Comparison of ENCODE assay signal across 8 cellular contexts in the genomic region with DNA sequence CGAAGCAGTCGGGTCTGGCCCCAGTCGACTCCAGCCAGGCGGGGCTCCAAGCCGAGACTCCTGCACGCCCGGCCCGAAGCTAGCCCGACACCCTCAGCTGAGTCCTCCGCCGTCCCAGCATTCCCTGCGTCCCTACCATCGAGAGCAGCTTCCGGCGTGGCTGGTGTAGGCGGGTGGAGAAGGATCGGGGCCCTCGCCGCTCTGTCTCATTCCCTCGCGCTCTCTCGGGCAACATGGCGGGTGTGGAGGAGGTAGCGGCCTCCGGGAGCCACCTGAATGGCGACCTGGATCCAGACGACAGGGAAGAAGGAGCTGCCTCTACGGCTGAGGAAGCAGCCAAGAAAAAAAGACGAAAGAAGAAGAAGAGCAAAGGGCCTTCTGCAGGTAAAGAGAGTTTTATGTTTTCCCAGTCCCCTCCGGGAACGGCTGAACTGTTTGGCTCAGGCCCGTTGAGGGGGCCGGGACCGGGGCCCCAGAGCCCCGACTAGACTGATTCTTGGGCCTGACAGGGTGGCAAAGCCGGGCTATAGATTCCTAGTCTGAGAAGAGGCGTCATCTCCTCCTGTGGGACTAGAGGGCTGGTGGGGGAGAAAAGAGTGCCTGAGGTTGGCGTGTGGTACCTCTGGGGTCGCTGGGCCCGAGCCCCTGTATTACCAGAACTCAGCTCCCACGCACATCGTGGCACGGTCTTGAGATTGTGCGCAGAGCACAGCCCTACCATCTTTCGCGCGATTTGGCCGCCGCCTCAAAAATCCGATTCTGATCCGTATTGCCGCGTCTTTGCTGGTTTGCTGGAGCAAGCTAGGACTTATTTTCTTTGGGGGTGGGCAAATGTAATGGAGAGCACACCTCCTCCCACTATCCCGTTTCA. TPM values are rescaled to one million over a fixed set of nuclear protein-coding genes. Genes with fewer than 3 reads are reported as not detected.
DNase-seq lines count a peak whose midpoint lies in the region; ATAC-seq and TF ChIP-seq lines count a peak whose summit lies in the region.

A gene (plus strand): TSS at position 206 of the 871 bp plus-strand sequence. CDS start 28 bp downstream, at position 234.

- peaks cover 30% of the 10 kb centered on the region for H3K4me1 Mint-ChIP-seq in activated T-helper 2 cell treated with anti-CD3 and anti-CD28 coated beads, Interferon-gamma antibody, Interleukin-2, Interleukin-4, amounts not matched to agents 10 μg/mL and 5 μg/mL and 100 μg/mL, durations not matched to agents 14 hours and 24 hours and 36 hours (ENCODE audit: low read depth)
- H3K4me1 Mint-ChIP-seq in natural killer cell = peaks cover 36 to 54% of the 10 kb centered on the region in 2 donors

- ATAC-seq in RWPE2 (ENCODE audit: low read depth) (peak; percentile 99), natural killer cell (peak; percentile 97 to 98 (median 97))

- intact Hi-C loops in activated T-helper 2 cell treated with anti-CD3 and anti-CD28 coated beads, Interferon-gamma antibody, Interleukin-2, Interleukin-4, amounts not matched to agents 10 μg/mL and 5 μg/mL and 100 μg/mL, durations not matched to agents 14 hours and 24 hours and 36 hours (cut with micrococcal nuclease) = loop anchor here (1.0 to 10.0 kb wide), 5 partner anchors 73 to 1431 kb away; a partner anchor contains a TSS
- intact Hi-C loops in natural killer cell (cut with micrococcal nuclease) = no loop called here

- peak within 1 kb of the TSS; percentile 100 for H3K4me3 Mint-ChIP-seq in activated T-helper 2 cell treated with anti-CD3 and anti-CD28 coated beads, Interferon-gamma antibody, Interleukin-2, Interleukin-4, amounts not matched to agents 10 μg/mL and 5 μg/mL and 100 μg/mL, durations not matched to agents 14 hours and 24 hours and 36 hours (ENCODE audit: low read depth)
- peak within 1 kb of the TSS; percentile 100 for H3K4me3 Mint-ChIP-seq in natural killer cell

- peaks cover 37% of the 10 kb centered on the region for H3K36me3 ChIP-seq in RWPE2 (ENCODE audit: low read depth)

- H3K36me3 Mint-ChIP-seq in activated T-helper 2 cell treated with anti-CD3 and anti-CD28 coated beads, Interferon-gamma antibody, Interleukin-2, Interleukin-4, amounts not matched to agents 10 μg/mL and 5 μg/mL and 100 μg/mL, durations not matched to agents 14 hours and 24 hours and 36 hours (ENCODE audit: low read depth) = peaks cover 50% of the 10 kb centered on the region
- H3K36me3 Mint-ChIP-seq in natural killer cell = no peaks in the 10 kb centered on the region

- H3K27ac Mint-ChIP-seq in activated T-helper 2 cell treated with anti-CD3 and anti-CD28 coated beads, Interferon-gamma antibody, Interleukin-2, Interleukin-4, amounts not matched to agents 10 μg/mL and 5 μg/mL and 100 μg/mL, durations not matched to agents 14 hours and 24 hours and 36 hours = peak within 1 kb of the TSS; percentile 99
- H3K27ac Mint-ChIP-seq in natural killer cell = peak within 1 kb of the TSS; percentile 93 to 95

- H3K4me3 ChIP-seq in RWPE2 (ENCODE audit: severe bottlenecking) (peak within 1 kb of the TSS; percentile 70), fibroblast of mammary gland (ENCODE audit: control insufficient read depth, low read depth, low read length) (peak within 1 kb of the TSS; percentile 98)

- no peaks in the 10 kb centered on the region for H3K9me3 Mint-ChIP-seq in activated T-helper 2 cell treated with anti-CD3 and anti-CD28 coated beads, Interferon-gamma antibody, Interleukin-2, Interleukin-4, amounts not matched to agents 10 μg/mL and 5 μg/mL and 100 μg/mL, durations not matched to agents 14 hours and 24 hours and 36 hours
- H3K9me3 Mint-ChIP-seq in natural killer cell = no peaks in the 10 kb centered on the region

- DNase-seq in EH (ENCODE audit: low read depth) = peak; percentile 97
- DNase-seq in H4 (ENCODE audit: low spot score) = peak; percentile 94
- peak; percentile 99 for DNase-seq in LoVo (ENCODE audit: low spot score)
- DNase-seq in RWPE2 (ENCODE audit: low spot score) = peak; percentile 97
- DNase-seq in activated T-helper 2 cell treated with anti-CD3 and anti-CD28 coated beads, Interferon-gamma antibody, Interleukin-2, Interleukin-4, amounts not matched to agents 10 μg/mL and 5 μg/mL and 100 μg/mL, durations not matched to agents 14 hours and 24 hours and 36 hours (ENCODE audit: low spot score) = peak; percentile 87
- DNase-seq in fibroblast of mammary gland (ENCODE audit: low read depth) = peak; percentile 96
- DNase-seq in natural killer cell = peak; percentile 72
- peak; percentile 95 for DNase-seq in stimulated activated naive CD4-positive, alpha-beta T cell treated with Interleukin-2 at 50 U/mL for 16 hours (lab: John Stamatoyannopoulos, UW)

- no peaks in the 10 kb centered on the region for H3K4me1 ChIP-seq in RWPE2 (ENCODE audit: insufficient read depth, poor library complexity, severe bottlenecking)

- H3K27me3 ChIP-seq in RWPE2 (ENCODE audit: insufficient read depth, poor library complexity, severe bottlenecking) = no peaks in the 10 kb centered on the region

- TF ChIP-seq CTCF in RWPE2 (IDR thresholded peaks at IDR 0.05; ENCODE audit: poor library complexity, severe bottlenecking) (no peak), fibroblast of mammary gland (conservative IDR thresholded peaks at IDR 0.05; ENCODE audit: control insufficient read depth, insufficient read depth, low read depth, low read length) (no peak), natural killer cell (IDR thresholded peaks at IDR 0.05) (no peak)

- H3K27me3 Mint-ChIP-seq in activated T-helper 2 cell treated with anti-CD3 and anti-CD28 coated beads, Interferon-gamma antibody, Interleukin-2, Interleukin-4, amounts not matched to agents 10 μg/mL and 5 μg/mL and 100 μg/mL, durations not matched to agents 14 hours and 24 hours and 36 hours (ENCODE audit: low read depth) = no peaks in the 10 kb centered on the region
- H3K27me3 Mint-ChIP-seq in natural killer cell (ENCODE audit: low read depth in 2 of 2) = peaks cover 2 to 7% of the 10 kb centered on the region in 2 donors

- H3K27ac ChIP-seq in RWPE2 (ENCODE audit: poor library complexity, severe bottlenecking) = peak within 1 kb of the TSS; percentile 74

- H3K9me3 ChIP-seq in RWPE2 (ENCODE audit: severe bottlenecking) = no peaks in the 10 kb centered on the region

RNA-seq across cellular contexts. Expression of the gene that starts here (rescaled TPM):
- 99.1 and 118 TPM in 2 replicates for total RNA-seq in H4 (2014; rRNA removed; shearing (Covaris generic))
- total RNA-seq in activated T-helper 2 cell treated with anti-CD3 and anti-CD28 coated beads, Interferon-gamma antibody, Interleukin-2, Interleukin-4, amounts not matched to agents 10 μg/mL and 5 μg/mL and 100 μg/mL, durations not matched to agents 14 hours and 24 hours and 36 hours = 111 and 113 TPM in 2 replicates
- total RNA-seq in natural killer cell = 10 to 100 TPM; 45.6 to 56.1 (median 45.8) TPM

Comparison
In these comparisons a context has a peak if more than half of its experiments do, and no peak if none do; other contexts are left out.
1. Peak in every context shown above with its lines: DNase-seq, ATAC-seq, H3K4me3 ChIP-seq and H3K27ac ChIP-seq.